8 cellular contexts compared by ENCODE assay signal in genomic region chr9:97889941-97890557, GRCh38. TPM values are rescaled to one million over a fixed set of nuclear protein-coding genes. Genes with fewer than 3 reads are reported as not detected.
DNase-seq lines count a peak whose midpoint lies in the region; ATAC-seq and TF ChIP-seq lines count a peak whose summit lies in the region.

No MANE protein-coding gene starts in this region.

- H3K9ac ChIP-seq in HUES48 (ENCODE audit: low read depth, low read length), result no peak overlapping the region

- POLR2A ChIA-PET in CD4-positive, alpha-beta T cell (lab: Charles Lee), result interaction anchor here (0.9 to 5.8 kb wide), 5 partner anchors 10 to 193 kb away, joined by 3 to 60 read pairs (median 4); partner anchors contain the start of genes TRMO and XPA

- no peaks in the 10 kb centered on the region for H3K27me3 Mint-ChIP-seq in CD4-positive, alpha-beta T cell

- peaks cover 5% of the 10 kb centered on the region for H3K9me3 Mint-ChIP-seq in CD4-positive, alpha-beta T cell

- H3K4me1 ChIP-seq in HUES48 (ENCODE audit: control insufficient read depth, insufficient read depth, low read length) (peaks cover 9% of the 10 kb centered on the region), gastrocnemius medialis (no peaks in the 10 kb centered on the region)

- H3K27me3 ChIP-seq in CD4-positive, alpha-beta T cell (ENCODE audit: control insufficient read depth, insufficient read depth, low read length), result no peaks in the 10 kb centered on the region
- H3K27me3 ChIP-seq in HUES48 (ENCODE audit: control insufficient read depth, insufficient read depth, low read length) (no peaks in the 10 kb centered on the region; the same call in 1 of the 2 replicates), gastrocnemius medialis (no peaks in the 10 kb centered on the region)

- peaks cover 6% of the 10 kb centered on the region for H3K36me3 Mint-ChIP-seq in CD4-positive, alpha-beta T cell (ENCODE audit: low read depth)

- H3K36me3 ChIP-seq in HUES48 (ENCODE audit: control insufficient read depth, insufficient read depth, low read length) (no peaks in the 10 kb centered on the region), gastrocnemius medialis (no peaks in the 10 kb centered on the region)

- no peak overlapping the region for H3K27ac ChIP-seq in CD4-positive, alpha-beta T cell (ENCODE audit: low read depth, low read length)
- H3K27ac ChIP-seq in HUES48 (ENCODE audit: low read depth, low read length), result peak overlapping the region; percentile 74
- H3K27ac ChIP-seq in gastrocnemius medialis, result no peak overlapping the region

- H3K27ac Mint-ChIP-seq in CD4-positive, alpha-beta T cell, result peak overlapping the region; percentile 50

- intact Hi-C loops in CD4-positive, alpha-beta T cell (cut with DNase I, micrococcal nuclease), result loop anchor here (1.0 to 5.0 kb wide), 4 partner anchors 15 to 65 kb away; no protein-coding TSS in a partner anchor
- intact Hi-C loops in gastrocnemius medialis (cut with DNase I; ENCODE audit: low total_unique reads), result no loop called here

- H3K9me3 ChIP-seq in CD4-positive, alpha-beta T cell (ENCODE audit: control insufficient read depth, low read length), result no peaks in the 10 kb centered on the region
- H3K9me3 ChIP-seq in HUES48 (ENCODE audit: control insufficient read depth, insufficient read depth, low read length), result no peaks in the 10 kb centered on the region
- H3K9me3 ChIP-seq in gastrocnemius medialis, result no peaks in the 10 kb centered on the region

- in situ Hi-C loops in gastrocnemius medialis (cut with MboI; ENCODE audit: low sequenced_read_pairs in 4 of 4), result loop anchor here in 3 of 4 donors (10.0 to 25.0 kb wide), 3 partner anchors 155 to 453 kb away; no protein-coding TSS in a partner anchor

- peak; percentile 86 for TF ChIP-seq CTCF in CD4-positive, alpha-beta T cell (IDR thresholded peaks at IDR 0.05)
- TF ChIP-seq CTCF in epithelial cell of esophagus (IDR thresholded peaks at IDR 0.05; ENCODE audit: insufficient read depth, low read depth, low read length, missing control alignments) (peak; percentile 62), gastrocnemius medialis (IDR thresholded peaks at IDR 0.05 in 4 of 5, conservative IDR thresholded peaks at IDR 0.05 in 1 of 5) (peak in 4 of 5 experiments; percentile 5 to 50 (median 30))

- CTCF ChIA-PET in CD4-positive, alpha-beta T cell (lab: Charles Lee), result interaction anchor here (0.6 to 4.0 kb wide), 28 partner anchors 8 to 367 kb away, joined by 3 to 78 read pairs (median 4); partner anchors contain the start of genes ANP32B, TRMO and XPA

- peaks cover 12% of the 10 kb centered on the region for H3K4me1 Mint-ChIP-seq in CD4-positive, alpha-beta T cell (ENCODE audit: low read depth)

- H3K4me3 ChIP-seq in HUES48 (ENCODE audit: low read depth, low read length), result no peak overlapping the region
- no peak overlapping the region for H3K4me3 ChIP-seq in epithelial cell of esophagus (ENCODE audit: low read length)
- no peak overlapping the region for H3K4me3 ChIP-seq in gastrocnemius medialis

- DNase-seq in CD4-positive, alpha-beta T cell, result peak; percentile 53 to 73 (median 63)
- peak; percentile 76 to 82 for DNase-seq in activated CD4-positive, alpha-beta T cell treated with anti-CD3 and anti-CD28 coated beads, Interleukin-2, amount 50 U/mL, for 48 hours
- DNase-seq in epithelial cell of esophagus (ENCODE audit: low read depth) (peak; percentile 34), gastrocnemius medialis (no peak), dedifferentiated amniotic fluid mesenchymal stem cell (ENCODE audit: extremely low spot score) (no peak), COR-L47 (lab: John Stamatoyannopoulos, UW) (no peak)

- ATAC-seq in CD4-positive, alpha-beta T cell (ENCODE audit: poor library complexity), result peak; percentile 74
- no peak for ATAC-seq in gastrocnemius medialis
- no peak for ATAC-seq in HG03432 (IDR thresholded peaks at IDR 0.05; ENCODE audit: unreplicated experiment)

- no peak for TF ChIP-seq POLR2A in gastrocnemius medialis (IDR thresholded peaks at IDR 0.05)

- no peak overlapping the region for H3K4me3 Mint-ChIP-seq in CD4-positive, alpha-beta T cell

RNA-seq across cellular contexts. Expression of gene TRMO, which starts 32.3 kb away (rescaled TPM):
- 10 to 100 TPM; 42.8 to 45.8 TPM for total RNA-seq in CD4-positive, alpha-beta T cell
- 10 to 100 TPM; 10.5 to 23.4 (median 15.7) TPM for total RNA-seq in gastrocnemius medialis

RNA-seq across cellular contexts. Expression of gene FOXE1, which starts 37.0 kb away (rescaled TPM):
- not detected for total RNA-seq in CD4-positive, alpha-beta T cell
- total RNA-seq in gastrocnemius medialis, result not detected

RNA-seq across cellular contexts. Expression of gene HEMGN, which starts 47.9 kb away (rescaled TPM):
- under 1 TPM; 0.30 to 0.34 TPM for total RNA-seq in CD4-positive, alpha-beta T cell
- total RNA-seq in gastrocnemius medialis, result under 1 TPM in 1 of 4 donors, not detected in 3; 0.16 TPM

Comparison
In these comparisons a context has a peak if more than half of its experiments do, and no peak if none do; other contexts are left out.
1. DNase-seq: peak in CD4-positive, alpha-beta T cell (10 of 10), activated CD4-positive, alpha-beta T cell treated with anti-CD3 and anti-CD28 coated beads, Interleukin-2, amount 50 U/mL, for 48 hours (2 of 2) and epithelial cell of esophagus (single experiment); none in gastrocnemius medialis (0 of 2), dedifferentiated amniotic fluid mesenchymal stem cell (single experiment) and COR-L47 (single experiment).
2. CTCF ChIP-seq: peak in every context shown above with its lines; median percentile 86 in CD4-positive, alpha-beta T cell; 62 in epithelial cell of esophagus; 30 in gastrocnemius medialis.